ENCODE assay signal across 10 cellular contexts in the genomic region with DNA sequence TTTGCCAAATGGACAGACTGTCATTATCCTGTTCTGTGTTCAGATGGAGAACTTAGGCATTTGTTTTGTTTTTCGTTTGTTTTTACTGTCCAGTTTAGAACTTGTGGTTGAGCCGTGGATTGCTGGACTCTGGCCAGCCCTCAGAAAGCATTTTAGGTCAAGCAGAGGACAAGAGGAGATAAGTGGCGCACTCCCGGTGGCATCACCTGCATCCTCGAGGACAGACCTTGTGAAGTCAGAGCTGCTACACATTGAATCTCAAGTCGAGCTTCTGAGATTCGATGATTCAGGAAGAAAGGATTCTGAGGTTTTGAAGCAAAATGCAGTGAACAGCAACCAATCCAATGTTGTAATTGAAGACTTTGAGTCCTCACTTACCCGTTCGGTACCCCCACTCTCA. TPM values are rescaled to one million over a fixed set of nuclear protein-coding genes. Genes with fewer than 3 reads are reported as not detected.
DNase-seq lines count a peak whose midpoint lies in the region; ATAC-seq and TF ChIP-seq lines count a peak whose summit lies in the region.
"Had no signal": no experiment of that assay in that cellular context is flagged by ENCODE, and none has a peak within 500 bp of the region (broad histone marks: within the 10 kb centered on the region; RNA-seq: fewer than 3 reads in every experiment).

No MANE protein-coding gene starts in this region.

- H4K5ac ChIP-seq in IMR-90 (ENCODE audit: low read depth, low read length) = no peak overlapping the region

- in situ Hi-C loops in ACHN (cut with HindIII; ENCODE audit: low pct_ligation_motif_present, low pct_unique_long_range_greater_than_20kb, low sequenced_read_pairs) = no loop called here
- in situ Hi-C loops in IMR-90 (cut with MboI; ENCODE audit: low sequenced_read_pairs) = loop anchor here (25.0 kb wide), 2 partner anchors 1184 to 1659 kb away; a partner anchor contains a TSS

- H3K9ac ChIP-seq in IMR-90 (ENCODE audit: low read depth, low read length) = no peak overlapping the region

- no peak overlapping the region for H2AK9ac ChIP-seq in IMR-90 (replicated peaks; ENCODE audit: low read depth, low read length, poor library complexity)

- no peak overlapping the region for H2BK20ac ChIP-seq in IMR-90 (ENCODE audit: low read depth, low read length)

- no peak overlapping the region for H3K18ac ChIP-seq in IMR-90 (ENCODE audit: low read depth, low read length)

- no peak overlapping the region for H3K4me3 ChIP-seq in IMR-90 (ENCODE audit: insufficient read depth, low read depth, low read length)
- H3K4me3 ChIP-seq: body of pancreas had no signal

- H2AK5ac ChIP-seq in IMR-90 (ENCODE audit: low read depth, low read length) = no peak overlapping the region

- peaks cover 23% of the 10 kb centered on the region for H3K36me3 ChIP-seq in IMR-90 (ENCODE audit: control insufficient read depth, insufficient read depth, low read length)

- TF ChIP-seq CTCF in IMR-90 (conservative IDR thresholded peaks at IDR 0.05; ENCODE audit: low read depth, low read length) = no peak

- intact Hi-C loops in IMR-90 (cut with micrococcal nuclease) = loop anchor here (10.0 kb wide), 1 partner anchor 957 kb away; no protein-coding TSS in a partner anchor

- CTCF ChIA-PET in IMR-90 (lab: Yijun Ruan, JAX) = interaction anchor here (1.0 kb wide), 1 partner anchor 9 kb away, joined by 6 read pairs; no protein-coding TSS in a partner anchor

- POLR2A ChIA-PET in IMR-90 (lab: Charles Lee; ENCODE audit: unreplicated experiment) = no interaction called here

- no peak overlapping the region for H2AFZ ChIP-seq in IMR-90 (replicated peaks; ENCODE audit: low read length, poor library complexity)

- H3K9me3 ChIP-seq in IMR-90 (ENCODE audit: control insufficient read depth, insufficient read depth, low read length) = no peaks in the 10 kb centered on the region
- H3K9me3 ChIP-seq: body of pancreas had no signal

- H4K91ac ChIP-seq in IMR-90 (ENCODE audit: insufficient read depth, low read depth, low read length) = no peak overlapping the region

- H3K23ac ChIP-seq in IMR-90 (ENCODE audit: low read depth, low read length) = no peak overlapping the region

- H4K8ac ChIP-seq in IMR-90 (ENCODE audit: low read depth in 2 of 2, low read length in 2 of 2) = no peak overlapping the region

- no TSS peak for BruUV-seq in IMR-90 (replicated peaks; lab: Mats Ljungman, UMichigan)

- H2BK120ac ChIP-seq in IMR-90 (ENCODE audit: low read depth, low read length) = no peak overlapping the region

- peaks cover 8% of the 10 kb centered on the region for H4K20me1 ChIP-seq in IMR-90 (ENCODE audit: insufficient read depth, low read length)

- H3K56ac ChIP-seq in IMR-90 (ENCODE audit: extremely low read depth, insufficient read depth, low read length) = no peak overlapping the region

- H2BK5ac ChIP-seq in IMR-90 (ENCODE audit: low read depth, low read length, poor library complexity, severe bottlenecking) = no peak overlapping the region

- WGBS in IMR-90 (ENCODE audit: extremely low coverage in 2 of 2, insufficient read length in 1 of 2), 2 experiments = 50% methylated on average over 4 of the region's 9 CpGs; no CpG with 5 or more reads in 1 of the 2 experiments

- no peak overlapping the region for H3K4me2 ChIP-seq in IMR-90 (ENCODE audit: low read depth, low read length)

- no peak overlapping the region for H2BK15ac ChIP-seq in IMR-90 (ENCODE audit: low read depth, low read length)

- H3K9me1 ChIP-seq in IMR-90 (ENCODE audit: insufficient read depth, low read length) = peaks cover 6% of the 10 kb centered on the region; the same call in 1 of the 2 replicates

- dilution Hi-C loops in IMR-90 (cut with HindIII; ENCODE audit: low sequenced_read_pairs, unreplicated experiment) = no loop called here

- no peak for TF ChIP-seq RAD21 in IMR-90 (IDR thresholded peaks at IDR 0.05; ENCODE audit: low read length)

- no peak for TF ChIP-seq POLR2A in IMR-90 (IDR thresholded peaks at IDR 0.05; ENCODE audit: low read depth, low read length)

- H3K27me3 ChIP-seq in IMR-90 (ENCODE audit: control insufficient read depth, insufficient read depth, low read length) = no peaks in the 10 kb centered on the region
- H3K27me3 ChIP-seq: body of pancreas had no signal

- DNase-seq in ACHN (peak; percentile 53), IMR-90 (peak; percentile 43), amniotic epithelial cell (ENCODE audit: low read depth) (peak; percentile 81), kidney tubule cell (ENCODE audit: low spot score) (peak; percentile 31), HuH-7 (ENCODE audit: low spot score) (no peak), mucosa of gallbladder (ENCODE audit: low spot score) (no peak), RKO (ENCODE audit: low spot score) (no peak), LoVo (ENCODE audit: low spot score) (no peak)
- DNase-seq: activated CD8-positive, alpha-beta memory T cell treated with anti-CD3 and anti-CD28 coated beads for 24 hours; body of pancreas had no signal

- H3K14ac ChIP-seq in IMR-90 (replicated peaks; ENCODE audit: low read depth, low read length) = no peak overlapping the region

- H3K27ac ChIP-seq in IMR-90 (ENCODE audit: insufficient read depth, low read length) = no peak overlapping the region
- H3K27ac ChIP-seq: body of pancreas had no signal

- peaks cover 8% of the 10 kb centered on the region; the same call in 1 of the 2 replicates for H3K4me1 ChIP-seq in IMR-90 (ENCODE audit: control insufficient read depth, insufficient read depth, low read length)

- H3K79me1 ChIP-seq in IMR-90 (ENCODE audit: low read depth in 1 of 2, low read length in 2 of 2) = peaks cover 19 to 60% of the 10 kb centered on the region in 2 experiments; a peak in 3 of 4 replicates

- no peak for ATAC-seq in IMR-90 (ENCODE audit: low read depth)
- ATAC-seq: body of pancreas had no signal

- H3K4ac ChIP-seq in IMR-90 (ENCODE audit: low read depth, low read length) = no peak overlapping the region

TF ChIP-seq in IMR-90, 13 proteins besides CTCF, POLR2A, EP300 and RAD21:
- TF ChIP-seq MXI1 (IDR thresholded peaks at IDR 0.05; ENCODE audit: borderline replicate concordance, low read depth, low read length) (no peak), MAFK (IDR thresholded peaks at IDR 0.05; ENCODE audit: low read depth, low read length) (0 out of 2 replicates have a peak, but pooled peaks have one; percentile 3)

RNA-seq across cellular contexts. Expression of a gene that starts 8.9 kb away (rescaled TPM):
- total RNA-seq in IMR-90 (2012; rRNA removed) (30.6 and 33.2 TPM in 2 replicates), mucosa of gallbladder (42.9 TPM)
- 31.4 and 33.5 TPM in 2 replicates for polyA plus RNA-seq in IMR-90 (2012; rRNA removed)
- 6.8 and 11.1 TPM in 2 replicates for polyA plus RNA-seq in IMR-90 (2012; cell fraction: cytosol; rRNA removed)
- polyA plus RNA-seq in IMR-90 (2012; cell fraction: nucleus; rRNA removed; ENCODE audit: low replicate concordance) = 10.7 and 61.9 TPM in 2 replicates

RNA-seq across cellular contexts. Expression of a gene that starts 9.0 kb away (rescaled TPM):
- total RNA-seq in IMR-90 (2012; rRNA removed) = 12.7 and 19.7 TPM in 2 replicates
- polyA plus RNA-seq in IMR-90 (2012; rRNA removed) = 6.2 and 8.4 TPM in 2 replicates
- 1.5 and 1.6 TPM in 2 replicates for polyA plus RNA-seq in IMR-90 (2012; cell fraction: cytosol; rRNA removed)
- 1.6 and 16.9 TPM in 2 replicates for polyA plus RNA-seq in IMR-90 (2012; cell fraction: nucleus; rRNA removed; ENCODE audit: low replicate concordance)
- 5.5 TPM for total RNA-seq in mucosa of gallbladder

RNA-seq across cellular contexts. Expression of a gene that starts 26.9 kb away (rescaled TPM):
- total RNA-seq in IMR-90 (2012; rRNA removed) (not detected in 2 replicates), mucosa of gallbladder (not detected)
- polyA plus RNA-seq in IMR-90 (2012; rRNA removed) = 0.09 and 0.14 TPM in 2 replicates
- polyA plus RNA-seq in IMR-90 (2012; cell fraction: cytosol; rRNA removed) = 0.11 TPM in 1 of 2 replicates, not detected in the other
- polyA plus RNA-seq in IMR-90 (2012; cell fraction: nucleus; rRNA removed; ENCODE audit: low replicate concordance) = 0.02 TPM in 1 of 2 replicates, not detected in the other

Comparison
In these comparisons a context has a peak if more than half of its experiments do, and no peak if none do; other contexts are left out.
1. DNase-seq: peak in ACHN (single experiment), IMR-90 (single experiment), amniotic epithelial cell (single experiment) and kidney tubule cell (single experiment); none in HuH-7 (single experiment), mucosa of gallbladder (single experiment), RKO (single experiment) and LoVo (single experiment).